In genomic region chr2:54613794-54614257, GRCh38 we compare ENCODE assay signal across 9 cellular contexts.
DNase-seq lines count a peak whose midpoint lies in the region; ATAC-seq, FAIRE-seq and TF ChIP-seq lines count a peak whose summit lies in the region.
"Had no signal": no experiment of that assay in that cellular context is flagged by ENCODE, and none has a peak within 500 bp of the region (broad histone marks: within the 10 kb centered on the region; RNA-seq: fewer than 3 reads in every experiment).

No MANE protein-coding gene starts in this region.

- no peak overlapping the region for H3K4me2 ChIP-seq in trophoblast cell (ENCODE audit: low read length)

- H2AFZ ChIP-seq in trophoblast cell (ENCODE audit: insufficient read depth, low read length, poor library complexity) = no peak overlapping the region

- intact Hi-C loops in dorsolateral prefrontal cortex (cut with DNase I) = no loop called here
- intact Hi-C loops in pancreas (cut with DNase I) = no loop called here

- no peak overlapping the region for H3K23ac ChIP-seq in trophoblast cell (ENCODE audit: low read length)

- no peaks in the 10 kb centered on the region for H3K79me1 ChIP-seq in trophoblast cell (ENCODE audit: low read length)

- H4K91ac ChIP-seq in trophoblast cell (ENCODE audit: low read depth, low read length) = no peak overlapping the region

- H2BK12ac ChIP-seq in trophoblast cell (ENCODE audit: low read length) = no peak overlapping the region

- H3K14ac ChIP-seq in trophoblast cell (ENCODE audit: low read length) = no peak overlapping the region

- H3K9ac ChIP-seq in trophoblast cell (ENCODE audit: low read length) = no peak overlapping the region

- no peaks in the 10 kb centered on the region for H3K27me3 ChIP-seq in dorsolateral prefrontal cortex
- no peaks in the 10 kb centered on the region for H3K27me3 ChIP-seq in pancreas
- no peaks in the 10 kb centered on the region for H3K27me3 ChIP-seq in trophoblast cell (ENCODE audit: insufficient read depth, low read length)

- no peak overlapping the region for H3K18ac ChIP-seq in trophoblast cell (ENCODE audit: low read length)

- no peak overlapping the region for H2AK5ac ChIP-seq in trophoblast cell (ENCODE audit: low read length)

- H3K4me1 ChIP-seq in pancreas (peaks cover 31 to 64% (median 36%) of the 10 kb centered on the region in 3 donors), trophoblast cell (ENCODE audit: control insufficient read depth in 1 of 2, insufficient read depth in 2 of 2, low read length in 2 of 2) (no peaks in the 10 kb centered on the region)

- H3K9me3 ChIP-seq in pancreas (no peaks in the 10 kb centered on the region), trophoblast cell (ENCODE audit: insufficient read depth, low read depth, low read length) (no peaks in the 10 kb centered on the region)

- no peak overlapping the region for H3K4ac ChIP-seq in trophoblast cell (ENCODE audit: low read depth, low read length)

- no peak overlapping the region for H4K8ac ChIP-seq in trophoblast cell (ENCODE audit: low read depth, low read length)

- DNase-seq in M059J (ENCODE audit: low read depth) = peak; percentile 55
- DNase-seq in dorsolateral prefrontal cortex = no peak
- peak in 1 of 6 donors; percentile 38 for DNase-seq in pancreas
- no peak for DNase-seq in ureter (ENCODE audit: low spot score)
- no peak for DNase-seq in anterior cingulate cortex (lab: John Stamatoyannopoulos, UW)
- DNase-seq in trophoblast cell = no peak
- DNase-seq in iPS-NIHi7 (ENCODE audit: extremely low spot score) = no peak
- DNase-seq: activated T-cell treated with anti-CD3 and anti-CD28 coated beads, Interleukin-2, amount 50 U/mL, for 1 hour had no signal

- H3K27ac ChIP-seq in dorsolateral prefrontal cortex = peak overlapping the region in 44 of 59 donors; percentile 1 to 74 (median 34)
- peak overlapping the region in 2 of 4 donors; percentile 45 to 55 for H3K27ac ChIP-seq in pancreas
- H3K27ac ChIP-seq in trophoblast cell (ENCODE audit: low read depth, low read length) = no peak overlapping the region

- FAIRE-seq in pancreas (lab: Jason Lieb, UNC) = no peak

- WGBS in pancreas, 2 donors = 10 to 13% methylated on average over 6 of the region's 6 CpGs
- no CpG with 5 or more reads among the region's 6 CpGs for WGBS in trophoblast cell (ENCODE audit: extremely low coverage, insufficient coverage, insufficient read length)

- peak; percentile 52 for ATAC-seq in GM18517 (IDR thresholded peaks at IDR 0.05; ENCODE audit: unreplicated experiment)
- peak; percentile 69 to 78 (median 74) for ATAC-seq in pancreas

- no peak for TF ChIP-seq CTCF in dorsolateral prefrontal cortex (IDR thresholded peaks at IDR 0.05 in 54 of 56, conservative IDR thresholded peaks at IDR 0.05 in 2 of 56; ENCODE audit: low read depth in 1 of 56, partially characterized antibody in 56 of 56)
- no peak for TF ChIP-seq CTCF in pancreas (IDR thresholded peaks at IDR 0.05)

- H2BK120ac ChIP-seq in trophoblast cell (ENCODE audit: insufficient read depth, low read length, poor library complexity) = no peak overlapping the region

- no peak overlapping the region for H4K12ac ChIP-seq in trophoblast cell (ENCODE audit: low read depth, low read length)

- H3K36me3 ChIP-seq in pancreas = peaks cover 0 to 20% (median 0%) of the 10 kb centered on the region in 3 donors
- peaks cover 15 to 24% of the 10 kb centered on the region in 2 experiments for H3K36me3 ChIP-seq in trophoblast cell (ENCODE audit: control insufficient read depth in 1 of 2, insufficient read depth in 2 of 2, low read length in 2 of 2)

- H3K79me2 ChIP-seq in trophoblast cell (ENCODE audit: control insufficient read depth, insufficient read depth, low read length, poor library complexity) = no peaks in the 10 kb centered on the region

- H3K4me3 ChIP-seq in dorsolateral prefrontal cortex (no peak overlapping the region), pancreas (no peak overlapping the region), trophoblast cell (ENCODE audit: low read depth, low read length) (no peak overlapping the region)

- H2BK5ac ChIP-seq in trophoblast cell (ENCODE audit: low read depth, low read length, poor library complexity) = no peak overlapping the region
